Comparison of ENCODE assay signal across 8 cellular contexts in genomic region chr7:138008588-138009349, GRCh38.
A peak's percentile ranks its signal among the peaks of the same experiment; 100 is the strongest.
DNase-seq lines count a peak whose midpoint lies in the region; ATAC-seq lines count a peak whose summit lies in the region.

No MANE protein-coding gene starts in this region.

- H3K9me3 Mint-ChIP-seq in T-helper 2 cell treated with Interferon-gamma antibody and Interleukin-4, amounts not matched to agents 5 μg/mL and 100 μg/mL, for 36 hours = no peaks in the 10 kb centered on the region
- no peaks in the 10 kb centered on the region for H3K9me3 Mint-ChIP-seq in effector memory CD8-positive, alpha-beta T cell

- no peaks in the 10 kb centered on the region for H3K36me3 Mint-ChIP-seq in T-helper 2 cell treated with Interferon-gamma antibody and Interleukin-4, amounts not matched to agents 5 μg/mL and 100 μg/mL, for 36 hours (ENCODE audit: low read depth)
- no peaks in the 10 kb centered on the region for H3K36me3 Mint-ChIP-seq in effector memory CD8-positive, alpha-beta T cell (ENCODE audit: insufficient read depth)

- H3K27me3 Mint-ChIP-seq in T-helper 2 cell treated with Interferon-gamma antibody and Interleukin-4, amounts not matched to agents 5 μg/mL and 100 μg/mL, for 36 hours (ENCODE audit: low read depth) = peaks cover 14% of the 10 kb centered on the region
- peaks cover 7 to 9% of the 10 kb centered on the region in 2 donors for H3K27me3 Mint-ChIP-seq in effector memory CD8-positive, alpha-beta T cell

- no peak overlapping the region for H3K4me3 Mint-ChIP-seq in T-helper 2 cell treated with Interferon-gamma antibody and Interleukin-4, amounts not matched to agents 5 μg/mL and 100 μg/mL, for 36 hours
- no peak overlapping the region for H3K4me3 Mint-ChIP-seq in effector memory CD8-positive, alpha-beta T cell

- DNase-seq in DMS153 treated with DMSO at 0.1 percent for 48 hours (lab: John Stamatoyannopoulos, UW; ENCODE audit: unreplicated experiment) (peak; percentile 39), NCI-H1436 (lab: John Stamatoyannopoulos, UW) (peak; percentile 67), midbrain (lab: John Stamatoyannopoulos, UW) (peak; percentile 70)
- peak; percentile 22 for DNase-seq in T-helper 2 cell treated with Interferon-gamma antibody and Interleukin-4, amounts not matched to agents 5 μg/mL and 100 μg/mL, for 36 hours (ENCODE audit: low spot score)
- DNase-seq in effector memory CD8-positive, alpha-beta T cell = peak; percentile 33 to 46 (median 37)

- H3K27ac Mint-ChIP-seq in T-helper 2 cell treated with Interferon-gamma antibody and Interleukin-4, amounts not matched to agents 5 μg/mL and 100 μg/mL, for 36 hours = no peak overlapping the region
- H3K27ac Mint-ChIP-seq in effector memory CD8-positive, alpha-beta T cell = no peak overlapping the region

- H3K4me1 Mint-ChIP-seq in T-helper 2 cell treated with Interferon-gamma antibody and Interleukin-4, amounts not matched to agents 5 μg/mL and 100 μg/mL, for 36 hours (ENCODE audit: low read depth) = peaks cover 8% of the 10 kb centered on the region
- H3K4me1 Mint-ChIP-seq in effector memory CD8-positive, alpha-beta T cell (ENCODE audit: low read depth in 2 of 2) = peaks cover 0 to 4% of the 10 kb centered on the region in 2 donors

- ATAC-seq in GM21786 (IDR thresholded peaks at IDR 0.05; ENCODE audit: unreplicated experiment) = peak; percentile 67
- peak; percentile 67 for ATAC-seq in effector memory CD8-positive, alpha-beta T cell (replicated peaks)
- no peak for ATAC-seq in GM18907 (IDR thresholded peaks at IDR 0.05; ENCODE audit: unreplicated experiment)
- no peak for ATAC-seq in HG03097 (IDR thresholded peaks at IDR 0.05; ENCODE audit: low FRiP score, unreplicated experiment)

Comparison
In these comparisons a context has a peak if more than half of its experiments do, and no peak if none do; other contexts are left out.
1. ATAC-seq: peak in GM21786 (single experiment) and effector memory CD8-positive, alpha-beta T cell (single experiment); none in GM18907 (single experiment) and HG03097 (single experiment).
2. Peak in every context shown above with its lines, with median percentiles within 50 percentile points of each other: DNase-seq.